ENCODE assay signal across 21 cellular contexts in genomic region chr14:38311655-38312054, GRCh38. TPM values are rescaled to one million over a fixed set of nuclear protein-coding genes. Genes with fewer than 3 reads are reported as not detected.
"Had no signal": no experiment of that assay in that cellular context is flagged by ENCODE, and none has a peak within 500 bp of the region (broad histone marks: within the 10 kb centered on the region; RNA-seq: fewer than 3 reads in every experiment).

No MANE protein-coding gene starts in this region.

- DNase-seq: activated B cell treated with CpG ODN at 0.5 μM for 24 hours; activated CD4-positive, alpha-beta T cell treated with anti-CD3 and anti-CD28 coated beads for 48 hours; activated CD8-positive, alpha-beta T cell treated with anti-CD3 and anti-CD28 coated beads for 36 hours; activated effector memory CD4-positive, alpha-beta T cell treated with Interleukin-2 at 50 U/mL for 16 hours; activated naive CD4-positive, alpha-beta T cell treated with anti-CD3 and anti-CD28 coated beads, Interleukin-2, amount 50 U/mL, for 16 hours; activated T-cell treated with anti-CD3 and anti-CD28 coated beads, Interleukin-2, amount 50 U/mL, for 4 hours; colonic mucosa; foreskin melanocyte; head of caudate nucleus; islet precursor cell; left ventricle myocardium superior; mesendoderm; natural killer cell; nucleus accumbens; right cardiac atrium; stimulated activated naive CD8-positive, alpha-beta T cell treated with anti-CD3 and anti-CD28 coated beads, Interleukin-15, Interleukin-2, amounts not matched to agents 100 U/mL and 50 U/mL, for 24 hours; SW 1271; trophoblast cell had no signal

- H3K4me3 ChIP-seq: cardiac muscle cell, colonic mucosa, suprapubic skin had no signal

- H3K27me3 ChIP-seq: cardiac muscle cell, colonic mucosa, suprapubic skin had no signal

- H3K4me1 ChIP-seq: colonic mucosa, suprapubic skin had no signal

- H3K27ac ChIP-seq: cardiac muscle cell, colonic mucosa, suprapubic skin had no signal

- H3K36me3 ChIP-seq: cardiac muscle cell, colonic mucosa, suprapubic skin had no signal

- ATAC-seq: activated CD8-positive, alpha-beta T cell treated with anti-CD3 and anti-CD28 coated beads for 36 hours; activated T-cell treated with anti-CD3 and anti-CD28 coated beads, Interleukin-2, amount 50 U/mL, for 4 hours; left ventricle myocardium superior; natural killer cell; right cardiac atrium; stimulated activated naive CD8-positive, alpha-beta T cell treated with anti-CD3 and anti-CD28 coated beads, Interleukin-15, Interleukin-2, amounts not matched to agents 100 U/mL and 50 U/mL, for 24 hours had no signal

- H3K9me3 ChIP-seq: colonic mucosa, suprapubic skin had no signal

RNA-seq across cellular contexts. Expression of gene CLEC14A, which starts 55.8 kb away (rescaled TPM):
- total RNA-seq: activated B cell treated with CpG ODN at 0.5 μM for 24 hours; activated CD8-positive, alpha-beta T cell treated with anti-CD3 and anti-CD28 coated beads for 36 hours; natural killer cell; T-helper 2 cell treated with Interferon-gamma antibody and Interleukin-4, amounts not matched to agents 100 ng/mL and 5 ng/mL, for 36 hours had no signal
- polyA plus RNA-seq: cardiac muscle cell had no signal
